1 cellular context compared by ENCODE assay signal in the genomic region with DNA sequence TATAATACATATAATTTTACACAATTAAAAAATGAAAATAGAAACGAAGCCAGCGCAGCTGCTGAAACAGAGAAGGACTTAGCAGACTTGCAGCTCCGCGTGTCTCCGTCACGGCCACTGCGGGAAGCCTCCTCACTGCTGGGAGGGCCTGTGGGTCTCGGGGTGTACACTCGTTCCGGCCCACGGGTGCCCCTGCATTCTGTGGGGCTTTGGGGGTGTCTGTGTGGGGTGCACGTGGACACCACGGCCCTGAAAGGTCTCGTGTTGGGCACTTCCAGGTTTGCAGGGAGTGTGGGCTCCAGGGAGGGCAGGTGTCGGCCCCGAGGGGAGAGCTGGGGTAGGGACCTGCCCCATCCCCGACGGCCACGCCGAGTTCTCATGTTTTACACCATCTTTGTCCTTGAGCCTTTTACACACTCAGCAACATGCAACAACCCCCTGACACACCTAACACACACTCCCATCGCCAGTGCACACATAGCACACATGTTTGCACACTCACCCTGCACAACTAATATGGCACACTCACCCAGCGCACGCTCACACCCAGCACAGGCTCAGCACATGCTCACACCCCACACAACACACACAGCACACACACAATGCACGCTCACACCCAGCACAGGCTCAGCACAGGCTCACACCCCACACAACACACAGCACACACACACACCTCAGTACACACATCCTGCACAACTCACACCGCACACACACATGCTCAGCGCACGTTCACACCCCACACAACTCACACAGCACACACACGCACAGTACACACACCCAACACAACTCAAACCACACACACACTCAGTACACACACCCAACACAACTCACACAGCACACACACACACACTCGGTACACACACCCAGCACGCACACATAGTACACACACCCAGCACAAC.
TF ChIP-seq lines count a peak whose summit lies in the region.

No MANE protein-coding gene starts in this region.

TF ChIP-seq in K562, 482 proteins besides CTCF, POLR2A, EP300 and RAD21:
- no peak for TF ChIP-seq TRIM24 (IDR thresholded peaks at IDR 0.05)
- no peak for TF ChIP-seq MXI1 (IDR thresholded peaks at IDR 0.05; ENCODE audit: low read depth, low read length)
- no peak for TF ChIP-seq NR2C1 (IDR thresholded peaks at IDR 0.05)
- TF ChIP-seq NR2C1 (tag; IDR thresholded peaks at IDR 0.05): no peak
- no peak for TF ChIP-seq HOXB6 (CRISPR knock-in tag; IDR thresholded peaks at IDR 0.05; ENCODE audit: borderline replicate concordance)
- no peak for TF ChIP-seq MYC (IDR thresholded peaks at IDR 0.05; ENCODE audit: low read depth, low read length)
- no peak for TF ChIP-seq MYC (CRISPR knock-in tag; IDR thresholded peaks at IDR 0.05; ENCODE audit: borderline replicate concordance, low read depth)
- TF ChIP-seq OTX1 (CRISPR knock-in tag; IDR thresholded peaks at IDR 0.05): 0 out of 2 replicates have a peak, but pooled peaks have one; percentile 23
- TF ChIP-seq, protein P1, sequence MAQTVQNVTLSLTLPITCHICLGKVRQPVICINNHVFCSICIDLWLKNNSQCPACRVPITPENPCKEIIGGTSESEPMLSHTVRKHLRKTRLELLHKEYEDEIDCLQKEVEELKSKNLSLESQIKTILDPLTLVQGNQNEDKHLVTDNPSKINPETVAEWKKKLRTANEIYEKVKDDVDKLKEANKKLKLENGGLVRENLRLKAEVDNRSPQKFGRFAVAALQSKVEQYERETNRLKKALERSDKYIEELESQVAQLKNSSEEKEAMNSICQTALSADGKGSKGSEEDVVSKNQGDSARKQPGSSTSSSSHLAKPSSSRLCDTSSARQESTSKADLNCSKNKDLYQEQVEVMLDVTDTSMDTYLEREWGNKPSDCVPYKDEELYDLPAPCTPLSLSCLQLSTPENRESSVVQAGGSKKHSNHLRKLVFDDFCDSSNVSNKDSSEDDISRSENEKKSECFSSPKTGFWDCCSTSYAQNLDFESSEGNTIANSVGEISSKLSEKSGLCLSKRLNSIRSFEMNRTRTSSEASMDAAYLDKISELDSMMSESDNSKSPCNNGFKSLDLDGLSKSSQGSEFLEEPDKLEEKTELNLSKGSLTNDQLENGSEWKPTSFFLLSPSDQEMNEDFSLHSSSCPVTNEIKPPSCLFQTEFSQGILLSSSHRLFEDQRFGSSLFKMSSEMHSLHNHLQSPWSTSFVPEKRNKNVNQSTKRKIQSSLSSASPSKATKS (CRISPR knock-in tag; IDR thresholded peaks at IDR 0.05): no peak
- TF ChIP-seq HNRNPLL (IDR thresholded peaks at IDR 0.05; ENCODE audit: low read depth, low read length, poor library complexity, severe bottlenecking): no peak
- no peak for TF ChIP-seq RBM39 (optimal IDR thresholded peaks at IDR 0.05; ENCODE audit: low read depth, low read length)
- TF ChIP-seq, protein P2, sequence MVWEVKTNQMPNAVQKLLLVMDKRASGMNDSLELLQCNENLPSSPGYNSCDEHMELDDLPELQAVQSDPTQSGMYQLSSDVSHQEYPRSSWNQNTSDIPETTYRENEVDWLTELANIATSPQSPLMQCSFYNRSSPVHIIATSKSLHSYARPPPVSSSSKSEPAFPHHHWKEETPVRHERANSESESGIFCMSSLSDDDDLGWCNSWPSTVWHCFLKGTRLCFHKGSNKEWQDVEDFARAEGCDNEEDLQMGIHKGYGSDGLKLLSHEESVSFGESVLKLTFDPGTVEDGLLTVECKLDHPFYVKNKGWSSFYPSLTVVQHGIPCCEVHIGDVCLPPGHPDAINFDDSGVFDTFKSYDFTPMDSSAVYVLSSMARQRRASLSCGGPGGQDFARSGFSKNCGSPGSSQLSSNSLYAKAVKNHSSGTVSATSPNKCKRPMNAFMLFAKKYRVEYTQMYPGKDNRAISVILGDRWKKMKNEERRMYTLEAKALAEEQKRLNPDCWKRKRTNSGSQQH (CRISPR knock-in tag; IDR thresholded peaks at IDR 0.05): 0 out of 2 replicates have a peak, but pooled peaks have one; percentile 4
- TF ChIP-seq, protein P3, sequence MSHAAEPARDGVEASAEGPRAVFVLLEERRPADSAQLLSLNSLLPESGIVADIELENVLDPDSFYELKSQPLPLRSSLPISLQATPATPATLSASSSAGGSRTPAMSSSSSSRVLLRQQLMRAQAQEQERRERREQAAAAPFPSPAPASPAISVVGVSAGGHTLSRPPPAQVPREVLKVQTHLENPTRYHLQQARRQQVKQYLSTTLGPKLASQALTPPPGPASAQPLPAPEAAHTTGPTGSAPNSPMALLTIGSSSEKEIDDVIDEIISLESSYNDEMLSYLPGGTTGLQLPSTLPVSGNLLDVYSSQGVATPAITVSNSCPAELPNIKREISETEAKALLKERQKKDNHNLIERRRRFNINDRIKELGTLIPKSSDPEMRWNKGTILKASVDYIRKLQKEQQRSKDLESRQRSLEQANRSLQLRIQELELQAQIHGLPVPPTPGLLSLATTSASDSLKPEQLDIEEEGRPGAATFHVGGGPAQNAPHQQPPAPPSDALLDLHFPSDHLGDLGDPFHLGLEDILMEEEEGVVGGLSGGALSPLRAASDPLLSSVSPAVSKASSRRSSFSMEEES (CRISPR knock-in tag; IDR thresholded peaks at IDR 0.05): no peak
